Comparison of ENCODE assay signal across 8 cellular contexts in the genomic region with DNA sequence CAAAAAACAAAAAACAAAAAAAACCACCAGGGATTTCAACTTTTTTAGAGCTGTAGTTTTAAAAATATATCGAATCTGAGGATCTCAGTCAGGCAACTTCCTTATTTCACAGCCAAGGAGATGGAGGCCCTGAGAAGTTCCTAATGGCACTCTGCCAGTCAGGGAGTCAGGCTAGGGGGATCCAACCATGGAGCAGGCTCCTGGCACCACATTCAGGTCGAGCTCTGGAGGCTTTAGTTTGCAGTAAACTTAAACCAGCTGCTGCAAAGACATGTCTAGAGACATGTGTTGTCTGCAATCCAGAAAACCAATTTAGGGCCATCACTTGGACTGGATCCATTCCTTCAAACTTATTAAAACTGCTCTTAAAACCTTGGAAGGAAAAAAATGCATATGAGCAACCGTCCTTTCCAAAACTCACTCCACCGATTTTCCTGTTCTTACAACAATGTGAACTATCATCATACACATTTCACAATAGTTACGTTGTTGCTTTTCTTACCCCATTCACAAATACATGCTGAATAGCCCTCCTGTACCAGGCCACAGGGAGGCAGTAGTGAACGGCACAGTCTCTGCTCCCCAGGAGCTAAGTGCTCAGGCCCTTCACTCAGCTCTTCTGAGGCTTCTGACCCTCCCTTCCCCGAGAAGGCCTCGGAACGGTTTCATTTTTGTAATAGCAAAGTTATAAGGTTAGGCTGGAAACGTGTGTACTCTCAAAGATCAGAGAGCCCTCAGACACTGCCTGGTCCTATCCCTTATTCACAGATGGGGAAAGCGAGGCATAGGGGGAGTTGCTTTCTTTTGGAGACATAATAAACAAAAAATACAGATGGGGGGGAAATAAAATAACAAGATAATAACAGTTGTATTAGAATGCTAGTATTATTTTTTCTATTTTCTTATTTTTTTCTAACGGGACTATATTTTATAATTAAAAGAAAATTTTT. TPM values are rescaled to one million over a fixed set of nuclear protein-coding genes. Genes with fewer than 3 reads are reported as not detected.
DNase-seq lines count a peak whose midpoint lies in the region; ATAC-seq and TF ChIP-seq lines count a peak whose summit lies in the region.

No MANE protein-coding gene starts in this region.

- DNase-seq in NCI-H460 (ENCODE audit: extremely low read depth, low read depth) (peak; percentile 46), glutamatergic neuron (peak; percentile 68), sciatic nerve (ENCODE audit: low spot score) (peak; percentile 68)
- peak; percentile 67 for DNase-seq in activated T-helper 1 cell treated with anti-CD3 and anti-CD28 coated beads, Interleukin-12 subunit alpha, Interleukin-12 subunit beta, Interleukin-2, Interleukin-4 antibody, amounts not matched to agents 30 ng/mL and 10 ng/mL and 1 ng/mL, durations not matched to agents 14 hours and 24 hours and 36 hours (ENCODE audit: low spot score)

- intact Hi-C loops in activated T-helper 1 cell treated with anti-CD3 and anti-CD28 coated beads, Interleukin-12 subunit alpha, Interleukin-12 subunit beta, Interleukin-2, Interleukin-4 antibody, amounts not matched to agents 30 ng/mL and 10 ng/mL and 1 ng/mL, durations not matched to agents 14 hours and 24 hours and 36 hours (cut with micrococcal nuclease), result loop anchor here (1.0 to 10.0 kb wide), 9 partner anchors 10 to 835 kb away; partner anchors contain the start of genes DCP1A, RFT1, STIMATE and WDR82
- intact Hi-C loops in sciatic nerve (cut with DNase I), result loop anchor here (5.0 kb wide), 1 partner anchor 87 kb away; no protein-coding TSS in a partner anchor

- TF ChIP-seq CTCF in GM12873 (IDR thresholded peaks at IDR 0.05; ENCODE audit: insufficient read depth, low read depth, low read length, missing control alignments) (peak; percentile 76), glutamatergic neuron (IDR thresholded peaks at IDR 0.05; ENCODE audit: partially characterized antibody, unreplicated experiment) (no peak)

- peaks cover 3% of the 10 kb centered on the region for H3K9me3 Mint-ChIP-seq in activated T-helper 1 cell treated with anti-CD3 and anti-CD28 coated beads, Interleukin-12 subunit alpha, Interleukin-12 subunit beta, Interleukin-2, Interleukin-4 antibody, amounts not matched to agents 30 ng/mL and 10 ng/mL and 1 ng/mL, durations not matched to agents 14 hours and 24 hours and 36 hours
- no peaks in the 10 kb centered on the region for H3K9me3 Mint-ChIP-seq in glutamatergic neuron (ENCODE audit: unreplicated experiment)

- H3K27me3 Mint-ChIP-seq in activated T-helper 1 cell treated with anti-CD3 and anti-CD28 coated beads, Interleukin-12 subunit alpha, Interleukin-12 subunit beta, Interleukin-2, Interleukin-4 antibody, amounts not matched to agents 30 ng/mL and 10 ng/mL and 1 ng/mL, durations not matched to agents 14 hours and 24 hours and 36 hours (ENCODE audit: insufficient read depth), result no peaks in the 10 kb centered on the region
- H3K27me3 Mint-ChIP-seq in glutamatergic neuron (ENCODE audit: unreplicated experiment), result peaks cover 1% of the 10 kb centered on the region

- H3K4me1 Mint-ChIP-seq in activated T-helper 1 cell treated with anti-CD3 and anti-CD28 coated beads, Interleukin-12 subunit alpha, Interleukin-12 subunit beta, Interleukin-2, Interleukin-4 antibody, amounts not matched to agents 30 ng/mL and 10 ng/mL and 1 ng/mL, durations not matched to agents 14 hours and 24 hours and 36 hours (ENCODE audit: low read depth), result peaks cover 43% of the 10 kb centered on the region
- H3K4me1 Mint-ChIP-seq in glutamatergic neuron (ENCODE audit: low read depth, unreplicated experiment), result no peaks in the 10 kb centered on the region

- ATAC-seq in sciatic nerve (peak; percentile 80), GM21447 (IDR thresholded peaks at IDR 0.05; ENCODE audit: unreplicated experiment) (no peak), HG03565 (IDR thresholded peaks at IDR 0.05; ENCODE audit: unreplicated experiment) (no peak), GM21529 (IDR thresholded peaks at IDR 0.05; ENCODE audit: unreplicated experiment) (no peak)

- peak overlapping the region; percentile 56 for H3K4me3 Mint-ChIP-seq in activated T-helper 1 cell treated with anti-CD3 and anti-CD28 coated beads, Interleukin-12 subunit alpha, Interleukin-12 subunit beta, Interleukin-2, Interleukin-4 antibody, amounts not matched to agents 30 ng/mL and 10 ng/mL and 1 ng/mL, durations not matched to agents 14 hours and 24 hours and 36 hours
- no peak overlapping the region for H3K4me3 Mint-ChIP-seq in glutamatergic neuron (ENCODE audit: unreplicated experiment)

- H3K27ac Mint-ChIP-seq in activated T-helper 1 cell treated with anti-CD3 and anti-CD28 coated beads, Interleukin-12 subunit alpha, Interleukin-12 subunit beta, Interleukin-2, Interleukin-4 antibody, amounts not matched to agents 30 ng/mL and 10 ng/mL and 1 ng/mL, durations not matched to agents 14 hours and 24 hours and 36 hours, result peak overlapping the region; percentile 88
- H3K27ac Mint-ChIP-seq in glutamatergic neuron (ENCODE audit: unreplicated experiment), result no peak overlapping the region

- peaks cover 23% of the 10 kb centered on the region for H3K36me3 Mint-ChIP-seq in activated T-helper 1 cell treated with anti-CD3 and anti-CD28 coated beads, Interleukin-12 subunit alpha, Interleukin-12 subunit beta, Interleukin-2, Interleukin-4 antibody, amounts not matched to agents 30 ng/mL and 10 ng/mL and 1 ng/mL, durations not matched to agents 14 hours and 24 hours and 36 hours (ENCODE audit: low read depth)
- no peaks in the 10 kb centered on the region for H3K36me3 Mint-ChIP-seq in glutamatergic neuron (ENCODE audit: unreplicated experiment)

RNA-seq across cellular contexts. Expression of gene RFT1, which starts 20.1 kb away (rescaled TPM):
- total RNA-seq in NCI-H460 (2014; rRNA removed; shearing (Covaris generic)), result 23.5 and 26.8 TPM in 2 replicates
- 10.4 and 10.7 TPM in 2 replicates for polyA plus RNA-seq in NCI-H460 (2014; cell fraction: nucleus; rRNA removed)
- 44.9 and 46.2 TPM in 2 replicates for total RNA-seq in activated T-helper 1 cell treated with anti-CD3 and anti-CD28 coated beads, Interleukin-12 subunit alpha, Interleukin-12 subunit beta, Interleukin-2, Interleukin-4 antibody, amounts not matched to agents 30 ng/mL and 10 ng/mL and 1 ng/mL, durations not matched to agents 14 hours and 24 hours and 36 hours
- total RNA-seq in glutamatergic neuron (ENCODE audit: unreplicated experiment) (10.5 TPM), sciatic nerve (21.3 TPM)

RNA-seq across cellular contexts. Expression of gene PRKCD, which starts 50.9 kb away (rescaled TPM):
- 1.0 and 1.8 TPM in 2 replicates for total RNA-seq in NCI-H460 (2014; rRNA removed; shearing (Covaris generic))
- polyA plus RNA-seq in NCI-H460 (2014; cell fraction: nucleus; rRNA removed), result 1.6 and 2.6 TPM in 2 replicates
- total RNA-seq in activated T-helper 1 cell treated with anti-CD3 and anti-CD28 coated beads, Interleukin-12 subunit alpha, Interleukin-12 subunit beta, Interleukin-2, Interleukin-4 antibody, amounts not matched to agents 30 ng/mL and 10 ng/mL and 1 ng/mL, durations not matched to agents 14 hours and 24 hours and 36 hours, result 24.8 and 28.0 TPM in 2 replicates
- total RNA-seq in glutamatergic neuron (ENCODE audit: unreplicated experiment) (5.4 TPM), sciatic nerve (30.3 TPM)
